Comparison of ENCODE assay signal across 1 cellular context in genomic region chr12:31948697-31949359, GRCh38.
TF ChIP-seq lines count a peak whose summit lies in the region.
"Not testable (repeated sequence)": the region's sequence is repeated elsewhere in the genome, so short reads cannot be mapped to it uniquely, and the experiment has no call there.

No MANE protein-coding gene starts in this region.

TF ChIP-seq in HepG2, 621 proteins besides CTCF, POLR2A, EP300 and RAD21 (continued from another document and continues in another):
- not testable (repeated sequence) for TF ChIP-seq HNF1A (IDR thresholded peaks at IDR 0.05; ENCODE audit: low read depth); USF2 (IDR thresholded peaks at IDR 0.05; ENCODE audit: low read depth, low read length); TCF12 (IDR thresholded peaks at IDR 0.05)
- TF ChIP-seq HNF1A (CRISPR knock-in tag; IDR thresholded peaks at IDR 0.05; ENCODE audit: borderline replicate concordance) (peak; percentile 48; the same call in 1 of the 2 replicates), ZNF503 (CRISPR knock-in tag; IDR thresholded peaks at IDR 0.05) (peak; percentile 87), HNF4A (CRISPR knock-in tag; IDR thresholded peaks at IDR 0.05) (peak; percentile 97), RXRA (CRISPR knock-in tag; IDR thresholded peaks at IDR 0.05) (peak; percentile 18; the same call in 1 of the 2 replicates), MAX (IDR thresholded peaks at IDR 0.05) (peak; percentile 30; the same call in 1 of the 2 replicates), ZNF788 (CRISPR knock-in tag; IDR thresholded peaks at IDR 0.05; ENCODE audit: borderline replicate concordance) (0 out of 2 replicates have a peak, but pooled peaks have one; percentile 51), ASH2L (IDR thresholded peaks at IDR 0.05; ENCODE audit: insufficient read length, low read depth, low read length) (peak; percentile 60), USF2 (CRISPR knock-in tag; IDR thresholded peaks at IDR 0.05; ENCODE audit: borderline replicate concordance) (peak; percentile 49; the same call in 1 of the 2 replicates), ZNF556 (CRISPR knock-in tag; IDR thresholded peaks at IDR 0.05; ENCODE audit: borderline replicate concordance) (peak; percentile 85), ZNF710 (CRISPR knock-in tag; IDR thresholded peaks at IDR 0.05; ENCODE audit: borderline replicate concordance) (peak; percentile 53; the same call in 1 of the 2 replicates), RXRB (CRISPR knock-in tag; IDR thresholded peaks at IDR 0.05; ENCODE audit: borderline replicate concordance) (peak; percentile 77), ZNF264 (CRISPR knock-in tag; IDR thresholded peaks at IDR 0.05) (peak; percentile 83), AHDC1 (CRISPR knock-in tag; IDR thresholded peaks at IDR 0.05; ENCODE audit: borderline replicate concordance) (peak; percentile 88), ZNF460 (CRISPR knock-in tag; IDR thresholded peaks at IDR 0.05; ENCODE audit: borderline replicate concordance) (peak; percentile 29; the same call in 1 of the 2 replicates), ZNF441 (CRISPR knock-in tag; IDR thresholded peaks at IDR 0.05; ENCODE audit: borderline replicate concordance) (peak; percentile 18; the same call in 1 of the 2 replicates), ZNF335 (CRISPR knock-in tag; IDR thresholded peaks at IDR 0.05) (0 out of 2 replicates have a peak, but pooled peaks have one; percentile 40), ZNF281 (CRISPR knock-in tag; IDR thresholded peaks at IDR 0.05; ENCODE audit: borderline replicate concordance) (peak; percentile 42; the same call in 1 of the 2 replicates), HOMEZ (CRISPR knock-in tag; IDR thresholded peaks at IDR 0.05; ENCODE audit: low read depth) (peak; percentile 98), ZNF772 (CRISPR knock-in tag; IDR thresholded peaks at IDR 0.05) (peak; percentile 99), TRIM24 (CRISPR knock-in tag; IDR thresholded peaks at IDR 0.05) (peak; percentile 98), TBX2 (CRISPR knock-in tag; IDR thresholded peaks at IDR 0.05; ENCODE audit: borderline replicate concordance) (peak; percentile 59), TCF12 (CRISPR knock-in tag; IDR thresholded peaks at IDR 0.05) (0 out of 2 replicates have a peak, but pooled peaks have one; percentile 66), ZMYM3 (CRISPR knock-in tag; IDR thresholded peaks at IDR 0.05) (peak; percentile 78; the same call in 1 of the 2 replicates), PAXIP1 (CRISPR knock-in tag; conservative IDR thresholded peaks at IDR 0.05) (peak; percentile 91)
